Comparison of ENCODE assay signal across 18 cellular contexts in the genomic region with DNA sequence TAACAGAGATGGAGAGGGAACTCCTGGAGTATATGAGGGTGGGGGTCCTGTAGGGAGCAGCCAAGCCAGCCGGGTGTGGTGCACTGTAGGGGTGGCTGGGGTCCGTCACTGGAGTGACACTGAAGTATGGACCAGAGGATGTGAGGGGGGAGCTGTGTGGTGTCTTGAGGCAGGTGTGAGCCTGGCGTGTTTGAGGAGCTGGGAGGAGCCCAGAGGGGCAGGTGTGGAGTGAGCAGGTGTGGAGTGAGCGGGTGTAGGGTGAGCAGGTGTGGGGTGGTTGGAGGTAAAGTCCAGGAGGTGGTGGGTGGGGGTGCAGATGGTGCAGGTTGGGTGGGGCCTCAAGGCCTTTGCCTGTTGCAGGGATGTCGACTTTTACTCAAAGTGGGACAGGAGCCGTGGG. TPM values are rescaled to one million over a fixed set of nuclear protein-coding genes. Genes with fewer than 3 reads are reported as not detected.
A peak's percentile ranks its signal among the peaks of the same experiment; 100 is the strongest.
DNase-seq lines count a peak whose midpoint lies in the region; ATAC-seq and TF ChIP-seq lines count a peak whose summit lies in the region.
"Had no signal": no experiment of that assay in that cellular context is flagged by ENCODE, and none has a peak within 500 bp of the region (broad histone marks: within the 10 kb centered on the region; RNA-seq: fewer than 3 reads in every experiment).

No MANE protein-coding gene starts in this region.

- TF ChIP-seq CTCF in endodermal cell (conservative IDR thresholded peaks at IDR 0.05) (no peak), A673 (conservative IDR thresholded peaks at IDR 0.05; ENCODE audit: low read depth, low read length) (no peak)
- TF ChIP-seq CTCF in activated CD8-positive, alpha-beta T cell treated with anti-CD3 and anti-CD28 coated beads for 36 hours (IDR thresholded peaks at IDR 0.05), result no peak

- POLR2A ChIA-PET in activated CD8-positive, alpha-beta T cell treated with anti-CD3 and anti-CD28 coated beads for 36 hours (lab: Charles Lee), result interaction anchor here (1.1 kb wide), 1 partner anchor 13 kb away, joined by 3 read pairs; no protein-coding TSS in a partner anchor
- POLR2A ChIA-PET in A673 (lab: Charles Lee; ENCODE audit: low non-redundant PET), result no interaction called here

- no peak overlapping the region for H3K9ac ChIP-seq in endodermal cell (ENCODE audit: extremely low read depth, low read length, poor library complexity, severe bottlenecking)

- H3K27me3 ChIP-seq in endodermal cell (ENCODE audit: control insufficient read depth, insufficient read depth, low read length, poor library complexity, severe bottlenecking) (no peaks in the 10 kb centered on the region), A673 (replicated peaks; ENCODE audit: insufficient read depth, low read depth, low read length, poor library complexity) (no peaks in the 10 kb centered on the region)
- H3K27me3 ChIP-seq: left lung, suprapubic skin had no signal

- H3K36me3 ChIP-seq in endodermal cell (ENCODE audit: control insufficient read depth, insufficient read depth, low read length) (peaks cover 6% of the 10 kb centered on the region), A673 (ENCODE audit: insufficient read depth, low read length, poor library complexity, severe bottlenecking) (peaks cover 14% of the 10 kb centered on the region)

- H3K4me1 Mint-ChIP-seq in endodermal cell, result peaks cover 3% of the 10 kb centered on the region
- H3K4me1 Mint-ChIP-seq in activated CD8-positive, alpha-beta T cell treated with anti-CD3 and anti-CD28 coated beads for 36 hours (ENCODE audit: low read depth), result no peaks in the 10 kb centered on the region

- CTCF ChIA-PET in activated CD8-positive, alpha-beta T cell treated with anti-CD3 and anti-CD28 coated beads for 36 hours (lab: Charles Lee), result no interaction called here
- CTCF ChIA-PET in A673 (lab: Charles Lee), result no interaction called here

- no peaks in the 10 kb centered on the region for H3K9me3 Mint-ChIP-seq in endodermal cell
- no peaks in the 10 kb centered on the region for H3K9me3 Mint-ChIP-seq in activated CD8-positive, alpha-beta T cell treated with anti-CD3 and anti-CD28 coated beads for 36 hours
- H3K9me3 Mint-ChIP-seq: activated CD4-positive, alpha-beta T cell treated with anti-CD3 and anti-CD28 coated beads, Interleukin-2, amount 10 ng/mL, durations not matched to agents 7 days and 5 days; activated T-cell treated with anti-CD3 and anti-CD28 coated beads, Interleukin-2, amount 50 U/mL, for 24 hours had no signal

- intact Hi-C loops in activated CD8-positive, alpha-beta T cell treated with anti-CD3 and anti-CD28 coated beads for 36 hours (cut with micrococcal nuclease), result no loop called here
- intact Hi-C loops in Right ventricle myocardium inferior (cut with DNase I), result no loop called here
- intact Hi-C loops in A673 (cut with micrococcal nuclease; ENCODE audit: unreplicated experiment), result no loop called here

- H3K4me1 ChIP-seq in endodermal cell (ENCODE audit: control insufficient read depth, insufficient read depth, low read length), result no peaks in the 10 kb centered on the region
- no peaks in the 10 kb centered on the region for H3K4me1 ChIP-seq in A673 (ENCODE audit: insufficient read depth, low read length, poor library complexity, severe bottlenecking)

- H3K36me3 Mint-ChIP-seq in endodermal cell (ENCODE audit: low read depth), result peaks cover 53% of the 10 kb centered on the region
- H3K36me3 Mint-ChIP-seq in activated CD8-positive, alpha-beta T cell treated with anti-CD3 and anti-CD28 coated beads for 36 hours (ENCODE audit: low read depth), result peaks cover 16% of the 10 kb centered on the region

- no peak overlapping the region for H3K27ac ChIP-seq in endodermal cell (ENCODE audit: low read depth, low read length)
- H3K27ac ChIP-seq in temporal lobe (ENCODE audit: low read depth, low read length), result peak overlapping the region; percentile 5
- H3K27ac ChIP-seq in A673 (ENCODE audit: low read depth, low read length, poor library complexity, severe bottlenecking), result no peak overlapping the region

- H3K4me3 ChIP-seq in endodermal cell (ENCODE audit: low read length) (no peak overlapping the region), A673 (ENCODE audit: low read depth, low read length, poor library complexity, severe bottlenecking) (no peak overlapping the region)
- H3K4me3 ChIP-seq: left lung, suprapubic skin had no signal

- H3K4me3 Mint-ChIP-seq in endodermal cell, result no peak overlapping the region
- no peak overlapping the region for H3K4me3 Mint-ChIP-seq in activated CD8-positive, alpha-beta T cell treated with anti-CD3 and anti-CD28 coated beads for 36 hours
- H3K4me3 Mint-ChIP-seq: activated CD4-positive, alpha-beta T cell treated with anti-CD3 and anti-CD28 coated beads, Interleukin-2, amount 10 ng/mL, durations not matched to agents 7 days and 5 days; activated T-cell treated with anti-CD3 and anti-CD28 coated beads, Interleukin-2, amount 50 U/mL, for 24 hours; naive thymus-derived CD4-positive, alpha-beta T cell had no signal

- H3K9me3 ChIP-seq in endodermal cell (ENCODE audit: control insufficient read depth, low read length) (no peaks in the 10 kb centered on the region), A673 (ENCODE audit: low read depth, low read length, poor library complexity, severe bottlenecking) (no peaks in the 10 kb centered on the region)
- H3K9me3 ChIP-seq: left lung, suprapubic skin had no signal

- BruUV-seq in A673 (replicated peaks; lab: Mats Ljungman, UMichigan), result no TSS peak

- H3K27ac Mint-ChIP-seq in endodermal cell, result peak overlapping the region; percentile 15
- no peak overlapping the region for H3K27ac Mint-ChIP-seq in activated CD8-positive, alpha-beta T cell treated with anti-CD3 and anti-CD28 coated beads for 36 hours
- H3K27ac Mint-ChIP-seq: activated T-cell treated with anti-CD3 and anti-CD28 coated beads, Interleukin-2, amount 50 U/mL, for 24 hours had no signal

- DNase-seq in NCI-H2171 treated with DMSO at 0.1 percent for 48 hours (lab: John Stamatoyannopoulos, UW) (peak; percentile 49), NCI-H2171 (lab: John Stamatoyannopoulos, UW) (no peak), NCI-H2107 treated with DMSO at 0.1 percent for 48 hours (lab: John Stamatoyannopoulos, UW; ENCODE audit: unreplicated experiment) (peak; percentile 92), endodermal cell (no peak), Right ventricle myocardium inferior (ENCODE audit: missing footprints) (no peak), A673 (ENCODE audit: low spot score) (no peak)
- no peak for DNase-seq in activated CD8-positive, alpha-beta T cell treated with anti-CD3 and anti-CD28 coated beads for 36 hours
- DNase-seq: 8988T; activated CD4-positive, alpha-beta T cell treated with anti-CD3 and anti-CD28 coated beads, Interleukin-2, amount 10 ng/mL, durations not matched to agents 7 days and 5 days; activated T-cell treated with anti-CD3 and anti-CD28 coated beads, Interleukin-2, amount 50 U/mL, for 24 hours; central memory CD4-positive, alpha-beta T cell; foreskin fibroblast; naive thymus-derived CD4-positive, alpha-beta T cell had no signal

- H3K27me3 Mint-ChIP-seq in endodermal cell (ENCODE audit: insufficient read depth), result no peaks in the 10 kb centered on the region
- no peaks in the 10 kb centered on the region for H3K27me3 Mint-ChIP-seq in activated CD8-positive, alpha-beta T cell treated with anti-CD3 and anti-CD28 coated beads for 36 hours
- H3K27me3 Mint-ChIP-seq: activated CD4-positive, alpha-beta T cell treated with anti-CD3 and anti-CD28 coated beads, Interleukin-2, amount 10 ng/mL, durations not matched to agents 7 days and 5 days; activated T-cell treated with anti-CD3 and anti-CD28 coated beads, Interleukin-2, amount 50 U/mL, for 24 hours; naive thymus-derived CD4-positive, alpha-beta T cell had no signal

- no peak for ATAC-seq in activated CD8-positive, alpha-beta T cell treated with anti-CD3 and anti-CD28 coated beads for 36 hours
- ATAC-seq in Right ventricle myocardium inferior, result no peak
- ATAC-seq: left lung had no signal

- 84 to 100% methylated on average over 1 to 6 of the region's 6 CpGs for WGBS in endodermal cell (ENCODE audit: insufficient coverage in 1 of 2, insufficient read length in 1 of 2), 2 experiments

RNA-seq across cellular contexts. Expression of a gene that starts 5.9 kb away (rescaled TPM):
- total RNA-seq in endodermal cell, result 1 to 10 TPM; 3.9 to 4.7 TPM
- 2.1 TPM for polyA plus RNA-seq in endodermal cell (2013, experiment 1 of 2)
- 2.2 TPM for polyA plus RNA-seq in endodermal cell (2013, experiment 2 of 2)
- 0.49 TPM for total RNA-seq in temporal lobe
- total RNA-seq in activated CD8-positive, alpha-beta T cell treated with anti-CD3 and anti-CD28 coated beads for 36 hours, result 1 to 10 TPM in 1 of 2 experiments, under 1 TPM in 1; 0.59 to 1.1 TPM
- 8.3 TPM for total RNA-seq in Right ventricle myocardium inferior
- 0.41 and 0.81 TPM in 2 replicates for total RNA-seq in A673 (2021)

RNA-seq across cellular contexts. Expression of a gene that starts 18.4 kb away (rescaled TPM):
- total RNA-seq in endodermal cell (10 to 100 TPM; 52.9 to 71.5 TPM), temporal lobe (15.5 TPM), Right ventricle myocardium inferior (108 TPM), A673 (2021) (86.5 and 96.6 TPM in 2 replicates)
- 82.8 TPM for polyA plus RNA-seq in endodermal cell (2013, experiment 1 of 2)
- polyA plus RNA-seq in endodermal cell (2013, experiment 2 of 2), result 72.9 TPM
- total RNA-seq in activated CD8-positive, alpha-beta T cell treated with anti-CD3 and anti-CD28 coated beads for 36 hours, result 10 to 100 TPM; 47.6 to 51.5 TPM

RNA-seq across cellular contexts. Expression of a gene that starts 21.6 kb away (rescaled TPM):
- total RNA-seq in endodermal cell (not detected), temporal lobe (not detected), Right ventricle myocardium inferior (not detected), A673 (2021) (not detected in 2 replicates)
- not detected for polyA plus RNA-seq in endodermal cell (2013, experiment 1 of 2)
- not detected for polyA plus RNA-seq in endodermal cell (2013, experiment 2 of 2)
- total RNA-seq in activated CD8-positive, alpha-beta T cell treated with anti-CD3 and anti-CD28 coated beads for 36 hours, result not detected
- total RNA-seq: activated CD4-positive, alpha-beta T cell treated with anti-CD3 and anti-CD28 coated beads, Interleukin-2, amount 10 ng/mL, durations not matched to agents 7 days and 5 days; left lung; naive thymus-derived CD4-positive, alpha-beta T cell; pulmonary artery endothelial cell; suprapubic skin; T-helper 2 cell treated with Interferon-gamma antibody and Interleukin-4, amounts not matched to agents 100 ng/mL and 5 ng/mL, for 36 hours had no signal
- polyA plus RNA-seq: naive thymus-derived CD4-positive, alpha-beta T cell had no signal

RNA-seq across cellular contexts. Expression of a gene that starts 23.7 kb away (rescaled TPM):
- 10 to 100 TPM; 18.0 to 21.6 TPM for total RNA-seq in endodermal cell
- polyA plus RNA-seq in endodermal cell (2013, experiment 1 of 2), result 44.2 TPM
- 36.3 TPM for polyA plus RNA-seq in endodermal cell (2013, experiment 2 of 2)
- 27.5 TPM for total RNA-seq in temporal lobe
- 10 to 100 TPM; 32.3 to 36.9 TPM for total RNA-seq in activated CD8-positive, alpha-beta T cell treated with anti-CD3 and anti-CD28 coated beads for 36 hours
- 44.9 TPM for total RNA-seq in Right ventricle myocardium inferior
- total RNA-seq in A673 (2021), result 14.7 and 15.9 TPM in 2 replicates

RNA-seq across cellular contexts. Expression of a gene that starts 24.2 kb away (rescaled TPM):
- total RNA-seq in endodermal cell (10 to 100 TPM; 15.7 to 23.6 TPM), temporal lobe (10.8 TPM), Right ventricle myocardium inferior (17.1 TPM), A673 (2021) (35.0 and 43.1 TPM in 2 replicates)
- polyA plus RNA-seq in endodermal cell (2013, experiment 1 of 2), result 21.9 TPM
- polyA plus RNA-seq in endodermal cell (2013, experiment 2 of 2), result 19.8 TPM
- total RNA-seq in activated CD8-positive, alpha-beta T cell treated with anti-CD3 and anti-CD28 coated beads for 36 hours, result 10 to 100 TPM; 46.6 to 47.0 TPM

Comparison
In these comparisons a context has a peak if more than half of its experiments do, and no peak if none do; other contexts are left out.
1. DNase-seq: peak in NCI-H2171 treated with DMSO at 0.1 percent for 48 hours (single experiment) and NCI-H2107 treated with DMSO at 0.1 percent for 48 hours (single experiment); none in NCI-H2171 (single experiment), endodermal cell (single experiment), activated CD8-positive, alpha-beta T cell treated with anti-CD3 and anti-CD28 coated beads for 36 hours (single experiment), Right ventricle myocardium inferior (single experiment) and A673 (single experiment).